In the genomic region with DNA sequence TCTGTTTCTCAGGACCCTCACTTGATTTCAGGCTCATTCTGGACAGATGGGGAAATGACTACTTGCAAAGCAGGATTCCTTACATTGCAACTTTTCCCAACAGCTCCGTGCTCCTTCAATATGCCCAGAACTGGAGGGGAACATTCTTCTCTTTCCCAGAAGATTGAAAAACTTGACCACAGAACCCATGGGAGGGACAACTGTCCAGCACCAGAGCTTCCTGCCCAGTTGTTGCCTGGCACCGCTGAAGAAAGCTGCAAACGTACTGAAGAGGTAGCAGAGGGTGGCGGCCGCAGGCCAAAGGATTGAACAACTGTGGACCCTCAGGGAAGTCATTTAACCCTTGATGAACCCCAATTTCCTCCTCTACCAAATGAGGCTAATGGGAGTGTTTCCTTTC, we compare ENCODE assay signal across 22 cellular contexts. TPM values are rescaled to one million over a fixed set of nuclear protein-coding genes. Genes with fewer than 3 reads are reported as not detected.
DNase-seq lines count a peak whose midpoint lies in the region; ATAC-seq and TF ChIP-seq lines count a peak whose summit lies in the region.
"Had no signal": no experiment of that assay in that cellular context is flagged by ENCODE, and none has a peak within 500 bp of the region (broad histone marks: within the 10 kb centered on the region; RNA-seq: fewer than 3 reads in every experiment).

No MANE protein-coding gene starts in this region.

- DNase-seq in left ventricle myocardium inferior: no peak
- DNase-seq in left cardiac atrium: no peak
- DNase-seq in memory B cell (ENCODE audit: low spot score in 2 of 2): no peak
- no peak for DNase-seq in type B pancreatic cell (ENCODE audit: extremely low spot score, unreplicated experiment)
- DNase-seq in coronary artery (ENCODE audit: low spot score): no peak
- DNase-seq in GOT3 (lab: John Stamatoyannopoulos, UW): no peak
- no peak for DNase-seq in T1000 (lab: John Stamatoyannopoulos, UW)
- DNase-seq: activated gamma-delta T cell treated with Interleukin-2 at 50 U/mL for 16 hours; adrenal gland; C1 segment of cervical spinal cord; KG1; kidney; NCI-H1694 treated with DMSO at 0.1 percent for 48 hours; NCI-H774; psoas muscle; stimulated activated CD4-positive, alpha-beta T cell treated with anti-CD3 and anti-CD28 coated beads, Interleukin-4, amount 100 ng/mL, for 4 hours; T-helper 1 cell; uterus had no signal

- H3K36me3 Mint-ChIP-seq in brain (peaks cover 26% of the 10 kb centered on the region), memory B cell (peaks cover 36% of the 10 kb centered on the region), type B pancreatic cell (peaks cover 25% of the 10 kb centered on the region)

- peak overlapping the region; percentile 17 to 96 (median 90) for H3K27ac Mint-ChIP-seq in brain
- H3K27ac Mint-ChIP-seq in memory B cell: peak overlapping the region; percentile 92
- peak overlapping the region; percentile 7 for H3K27ac Mint-ChIP-seq in type B pancreatic cell

- ATAC-seq in left cardiac atrium (no peak), memory B cell (ENCODE audit: low read depth) (no peak)
- ATAC-seq: psoas muscle had no signal

- H3K4me3 ChIP-seq in left ventricle myocardium inferior: no peak overlapping the region
- H3K4me3 ChIP-seq in coronary artery: no peak overlapping the region
- H3K4me3 ChIP-seq: adrenal gland, psoas muscle, uterus had no signal

- TF ChIP-seq CTCF in left ventricle myocardium inferior (IDR thresholded peaks at IDR 0.05; ENCODE audit: borderline replicate concordance) (no peak), brain (conservative IDR thresholded peaks at IDR 0.05) (no peak), type B pancreatic cell (conservative IDR thresholded peaks at IDR 0.05) (no peak), coronary artery (IDR thresholded peaks at IDR 0.05) (no peak)

- H3K4me1 Mint-ChIP-seq in brain: peaks cover 100% of the 10 kb centered on the region
- H3K4me1 Mint-ChIP-seq in memory B cell: peaks cover 77% of the 10 kb centered on the region
- H3K4me1 Mint-ChIP-seq in type B pancreatic cell (ENCODE audit: unreplicated experiment): peaks cover 70% of the 10 kb centered on the region

- H3K9me3 Mint-ChIP-seq in brain (peaks cover 0 to 5% (median 0%) of the 10 kb centered on the region in 5 experiments), memory B cell (no peaks in the 10 kb centered on the region), type B pancreatic cell (no peaks in the 10 kb centered on the region)
- H3K9me3 Mint-ChIP-seq: neural crest cell had no signal

- peaks cover 74% of the 10 kb centered on the region for H3K4me1 ChIP-seq in left ventricle myocardium inferior
- H3K4me1 ChIP-seq: psoas muscle, uterus had no signal

- H3K4me3 Mint-ChIP-seq in brain (peak overlapping the region in 3 of 5 experiments; percentile 3 to 49 (median 36)), memory B cell (peak overlapping the region; percentile 41), type B pancreatic cell (no peak overlapping the region)
- H3K4me3 Mint-ChIP-seq: neural crest cell had no signal

- H3K27me3 ChIP-seq in left ventricle myocardium inferior (ENCODE audit: low read depth): peaks cover 51% of the 10 kb centered on the region
- H3K27me3 ChIP-seq: adrenal gland had no signal

- no peaks in the 10 kb centered on the region for H3K9me3 ChIP-seq in left ventricle myocardium inferior (replicated peaks)
- H3K9me3 ChIP-seq: adrenal gland, psoas muscle, uterus had no signal

- H3K27me3 Mint-ChIP-seq in brain (no peaks in the 10 kb centered on the region), memory B cell (no peaks in the 10 kb centered on the region), type B pancreatic cell (no peaks in the 10 kb centered on the region)

- no peaks in the 10 kb centered on the region for H3K36me3 ChIP-seq in left ventricle myocardium inferior
- H3K36me3 ChIP-seq: adrenal gland, uterus had no signal

- H3K27ac ChIP-seq in left ventricle myocardium inferior (replicated peaks): peak overlapping the region; percentile 33
- no peak overlapping the region for H3K27ac ChIP-seq in coronary artery
- H3K27ac ChIP-seq: adrenal gland, psoas muscle, uterus had no signal

- intact Hi-C loops in left ventricle myocardium inferior (cut with micrococcal nuclease): no loop called here
- intact Hi-C loops in left cardiac atrium (cut with DNase I): no loop called here

RNA-seq across cellular contexts. Expression of gene BCL11A, which starts 25.1 kb away (rescaled TPM):
- 27.1 TPM for total RNA-seq in left ventricle myocardium inferior
- 1 to 10 TPM; 4.5 to 4.7 TPM for total RNA-seq in left cardiac atrium
- 22.7 TPM for polyA plus RNA-seq in brain (ENCODE audit: insufficient read depth, low read depth, low replicate concordance)
- 47.9 and 53.1 TPM in 2 replicates for total RNA-seq in type B pancreatic cell (ENCODE audit: low replicate concordance)
- total RNA-seq: A172, HT-29 had no signal

Comparison
In these comparisons a context has a peak if more than half of its experiments do, and no peak if none do; other contexts are left out.
1. H3K27ac Mint-ChIP-seq: peak in every context shown above with its lines; median percentile 92 in memory B cell; 90 in brain; 7 in type B pancreatic cell.